In the genomic region with DNA sequence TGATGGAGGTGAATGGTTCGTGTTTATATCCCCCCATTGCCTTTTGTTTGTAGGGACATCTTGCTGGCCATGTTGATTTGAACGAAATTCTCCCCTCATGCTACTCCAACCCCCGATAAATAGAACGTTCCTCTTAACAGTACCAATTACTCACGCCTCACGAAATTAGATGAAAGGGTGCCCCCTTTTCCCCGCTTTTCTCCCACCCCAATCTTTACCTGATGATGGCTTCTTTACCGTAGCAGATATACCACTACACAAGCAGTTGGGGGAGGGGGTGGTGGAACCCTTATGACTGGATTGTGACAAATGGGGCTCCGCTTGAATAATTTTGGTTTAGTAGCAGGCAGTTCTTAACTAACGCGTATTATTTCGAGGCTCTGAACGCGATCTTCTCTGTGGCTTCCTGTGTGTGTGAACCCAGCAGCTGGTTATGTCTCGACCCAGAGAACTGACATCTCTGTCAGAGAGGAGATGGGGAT, we compare ENCODE assay signal across 8 cellular contexts. TPM values are rescaled to one million over a fixed set of nuclear protein-coding genes. Genes with fewer than 3 reads are reported as not detected.
DNase-seq lines count a peak whose midpoint lies in the region; ATAC-seq and TF ChIP-seq lines count a peak whose summit lies in the region.

No MANE protein-coding gene starts in this region.

- peak; percentile 30 for DNase-seq in COLO668 (lab: John Stamatoyannopoulos, UW; ENCODE audit: unreplicated experiment)
- peak; percentile 28 for DNase-seq in MV-4-11 (lab: John Stamatoyannopoulos, UW)
- DNase-seq in lower leg skin (ENCODE audit: low spot score in 2 of 2) = peak in 1 of 2 donors; percentile 31
- peak; percentile 43 to 66 (median 52) for DNase-seq in stimulated activated CD4-positive, alpha-beta T cell treated with anti-CD3 and anti-CD28 coated beads, TNF-alpha, amount 100 ng/mL, for 24 hours (ENCODE audit: low read depth in 3 of 3)
- DNase-seq in islet precursor cell = no peak

- H3K27ac ChIP-seq in cingulate gyrus (ENCODE audit: low read depth, low read length) = peak overlapping the region; percentile 25

- ATAC-seq in GM21576 (IDR thresholded peaks at IDR 0.05; ENCODE audit: unreplicated experiment) = peak; percentile 45
- peak; percentile 67 to 78 for ATAC-seq in activated CD4-positive, CD25-positive, alpha-beta regulatory T cell treated with anti-CD3 and anti-CD28 coated beads, Interleukin-2, amount 50 U/mL, for 24 hours

- intact Hi-C loops in lower leg skin (cut with DNase I; ENCODE audit: low total_unique reads) = no loop called here

- no peak for TF ChIP-seq CTCF in lower leg skin (IDR thresholded peaks at IDR 0.05)

- H3K4me3 ChIP-seq in lower leg skin (ENCODE audit: low read depth, poor library complexity, severe bottlenecking) = peak overlapping the region; percentile 86

- TF ChIP-seq POLR2A in lower leg skin (IDR thresholded peaks at IDR 0.05) = no peak

- WGBS in lower leg skin, 2 donors = 0% methylated on average over 15 of the region's 15 CpGs

RNA-seq across cellular contexts. Expression of gene PIAS1, which starts 1.1 kb away (rescaled TPM):
- total RNA-seq in lower leg skin = 10 to 100 TPM; 32.6 to 59.5 (median 55.9) TPM
